Comparison of ENCODE assay signal across 19 cellular contexts in the genomic region with DNA sequence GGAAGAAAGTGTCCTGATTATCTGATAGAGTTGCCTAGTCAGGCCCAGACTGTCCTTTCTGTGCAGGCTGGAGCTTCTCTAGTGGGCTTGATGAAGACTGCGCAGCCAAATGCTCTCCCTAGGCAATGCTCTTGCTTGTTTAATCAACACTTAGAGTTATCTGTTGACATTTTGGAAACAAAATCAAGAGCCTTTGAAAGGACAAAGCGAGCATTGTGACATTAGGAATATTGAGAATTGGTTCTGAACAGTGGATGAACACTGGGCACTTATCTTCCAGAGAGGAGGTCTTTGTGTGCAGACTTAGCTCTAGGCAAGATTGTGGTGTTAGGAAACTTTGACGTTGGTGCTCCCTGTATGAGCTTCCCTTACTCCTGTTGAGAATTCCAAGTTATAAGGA.
"Had no signal": no experiment of that assay in that cellular context is flagged by ENCODE, and none has a peak within 500 bp of the region (broad histone marks: within the 10 kb centered on the region; RNA-seq: fewer than 3 reads in every experiment).

No MANE protein-coding gene starts in this region.

- H3K4me3 ChIP-seq: cardiac muscle cell, lung, ovary, psoas muscle, right atrium auricular region, thyroid gland, upper lobe of right lung had no signal

- H3K27ac ChIP-seq: cardiac muscle cell, epithelial cell of prostate, ovary, psoas muscle, right atrium auricular region, thyroid gland, upper lobe of right lung had no signal

- H3K9me3 ChIP-seq: ovary, thyroid gland, upper lobe of right lung had no signal

- H3K27me3 ChIP-seq: cardiac muscle cell, ovary, right atrium auricular region, thyroid gland, upper lobe of right lung had no signal

- H3K4me1 ChIP-seq: psoas muscle, right atrium auricular region, upper lobe of right lung had no signal

- DNase-seq: activated CD4-positive, alpha-beta T cell treated with anti-CD3 and anti-CD28 coated beads, Interleukin-2, amount 10 ng/mL, durations not matched to agents 7 days and 5 days; activated CD8-positive, alpha-beta memory T cell treated with anti-CD3 and anti-CD28 coated beads, Interleukin-2, amount 10 ng/mL, durations not matched to agents 7 days and 5 days; activated CD8-positive, alpha-beta T cell treated with anti-CD3 and anti-CD28 coated beads for 36 hours; activated effector memory CD4-positive, alpha-beta T cell treated with anti-CD3 and anti-CD28 coated beads, Interleukin-2, amount 50 U/mL, for 16 hours; activated naive CD4-positive, alpha-beta T cell treated with anti-CD3 and anti-CD28 coated beads, Interleukin-2, amount 10 ng/mL, durations not matched to agents 7 days and 5 days; activated T-cell treated with anti-CD3 and anti-CD28 coated beads for 4 hours; cortex of kidney; naive thymus-derived CD8-positive, alpha-beta T cell; ovary; psoas muscle; stimulated activated CD4-positive, alpha-beta T cell treated with anti-CD3 and anti-CD28 coated beads, Interleukin-4, amount 100 ng/mL, for 24 hours; stimulated activated naive CD4-positive, alpha-beta T cell treated with Interleukin-2 at 50 U/mL for 16 hours; T-helper 9 cell; thyroid gland; upper lobe of right lung had no signal

- H3K36me3 ChIP-seq: cardiac muscle cell, ovary, right atrium auricular region, thyroid gland, upper lobe of right lung had no signal
